Comparison of ENCODE assay signal across 9 cellular contexts in genomic region chr3:150097588-150097890, GRCh38.
DNase-seq lines count a peak whose midpoint lies in the region; ATAC-seq and TF ChIP-seq lines count a peak whose summit lies in the region.
"Had no signal": no experiment of that assay in that cellular context is flagged by ENCODE, and none has a peak within 500 bp of the region (broad histone marks: within the 10 kb centered on the region; RNA-seq: fewer than 3 reads in every experiment).

No MANE protein-coding gene starts in this region.

- peak; percentile 60 for ATAC-seq in GM19395 (IDR thresholded peaks at IDR 0.05; ENCODE audit: unreplicated experiment)
- ATAC-seq in HG03354 (IDR thresholded peaks at IDR 0.05; ENCODE audit: poor library complexity, severe bottlenecking, unreplicated experiment), result peak; percentile 41

- H3K27me3 ChIP-seq in BE2C, result no peaks in the 10 kb centered on the region

- H3K9me3 ChIP-seq in BE2C, result no peaks in the 10 kb centered on the region

- DNase-seq in astrocyte of the spinal cord (ENCODE audit: low read depth, low spot score), result peak; percentile 78
- DNase-seq in renal cortical epithelial cell (ENCODE audit: low read depth), result peak; percentile 46
- no peak for DNase-seq in hypothalamus (lab: John Stamatoyannopoulos, UW)
- DNase-seq in stimulated activated naive CD4-positive, alpha-beta T cell treated with Interleukin-2 at 50 U/mL for 16 hours (lab: John Stamatoyannopoulos, UW), result no peak
- DNase-seq in BE2C, result no peak
- no peak for DNase-seq in activated CD8-positive, alpha-beta memory T cell treated with anti-CD3 and anti-CD28 coated beads, Interleukin-2, amount 50 U/mL, for 4 hours
- DNase-seq: NCI-H2107 had no signal

- H3K4me1 ChIP-seq in BE2C, result no peaks in the 10 kb centered on the region

- in situ Hi-C loops in astrocyte of the spinal cord (cut with HindIII; ENCODE audit: low sequenced_read_pairs), result no loop called here

- H3K4me3 ChIP-seq in astrocyte of the spinal cord (ENCODE audit: low read depth, low read length), result no peak overlapping the region
- H3K4me3 ChIP-seq in BE2C (ENCODE audit: low read depth, low read length), result no peak overlapping the region

- TF ChIP-seq CTCF in astrocyte of the spinal cord (IDR thresholded peaks at IDR 0.05; ENCODE audit: low read depth, low read length) (no peak), BE2C (IDR thresholded peaks at IDR 0.05; ENCODE audit: low read depth, low read length) (no peak)

- H3K36me3 ChIP-seq in BE2C, result no peaks in the 10 kb centered on the region

Comparison
In these comparisons a context has a peak if more than half of its experiments do, and no peak if none do; other contexts are left out.
1. DNase-seq: peak in astrocyte of the spinal cord (single experiment) and renal cortical epithelial cell (single experiment); none in hypothalamus (0 of 51), stimulated activated naive CD4-positive, alpha-beta T cell treated with Interleukin-2 at 50 U/mL for 16 hours (single experiment), BE2C (single experiment) and activated CD8-positive, alpha-beta memory T cell treated with anti-CD3 and anti-CD28 coated beads, Interleukin-2, amount 50 U/mL, for 4 hours (single experiment).